9 cellular contexts compared by ENCODE assay signal in genomic region chr12:13135336-13136178, GRCh38. TPM values are rescaled to one million over a fixed set of nuclear protein-coding genes. Genes with fewer than 3 reads are reported as not detected.
DNase-seq lines count a peak whose midpoint lies in the region; ATAC-seq and TF ChIP-seq lines count a peak whose summit lies in the region.
"Had no signal": no experiment of that assay in that cellular context is flagged by ENCODE, and none has a peak within 500 bp of the region (broad histone marks: within the 10 kb centered on the region; RNA-seq: fewer than 3 reads in every experiment).

No MANE protein-coding gene starts in this region.

- H3K4me1 ChIP-seq in GM23338 (ENCODE audit: insufficient read depth) (peaks cover 9% of the 10 kb centered on the region), A673 (ENCODE audit: insufficient read depth, low read length, poor library complexity, severe bottlenecking) (no peaks in the 10 kb centered on the region)
- H3K4me1 ChIP-seq: heart right ventricle had no signal

- no peaks in the 10 kb centered on the region for H3F3A ChIP-seq in GM23338 (replicated peaks; ENCODE audit: low read depth)

- H3K9me3 Mint-ChIP-seq in GM23338, result peaks cover 3% of the 10 kb centered on the region; the same call in 2 of the 3 replicates

- peak overlapping the region; percentile 62 for H3K27ac Mint-ChIP-seq in GM23338
- no peak overlapping the region for H3K27ac Mint-ChIP-seq in T-helper 17 cell

- H3K9me2 ChIP-seq in GM23338 (ENCODE audit: insufficient read depth), result peaks cover 7% of the 10 kb centered on the region; the same call in 1 of the 2 replicates

- H3K4me3 Mint-ChIP-seq in GM23338, result no peak overlapping the region
- H3K4me3 Mint-ChIP-seq in T-helper 17 cell, result no peak overlapping the region

- H3K4me1 Mint-ChIP-seq in GM23338, result peaks cover 10% of the 10 kb centered on the region
- peaks cover 6% of the 10 kb centered on the region for H3K4me1 Mint-ChIP-seq in T-helper 17 cell

- H3K9me3 ChIP-seq in A673 (ENCODE audit: low read depth, low read length, poor library complexity, severe bottlenecking) (no peaks in the 10 kb centered on the region), T-helper 17 cell (ENCODE audit: control insufficient read depth, low read length, poor library complexity, severe bottlenecking) (no peaks in the 10 kb centered on the region)
- H3K9me3 ChIP-seq: heart right ventricle had no signal

- H3K27me3 Mint-ChIP-seq in GM23338 (ENCODE audit: insufficient read depth, low read depth, poor library complexity) (peaks cover 5% of the 10 kb centered on the region), T-helper 17 cell (peaks cover 24% of the 10 kb centered on the region)

- H3K27ac ChIP-seq in GM23338 (ENCODE audit: low read depth) (no peak overlapping the region), angular gyrus (ENCODE audit: low read depth, low read length) (peak overlapping the region; percentile 32), A673 (ENCODE audit: low read depth, low read length, poor library complexity, severe bottlenecking) (no peak overlapping the region)
- H3K27ac ChIP-seq: heart right ventricle had no signal

- no TSS peak for BruUV-seq in A673 (replicated peaks; lab: Mats Ljungman, UMichigan)

- H3K27me3 ChIP-seq in GM23338 (ENCODE audit: insufficient read depth) (no peaks in the 10 kb centered on the region), A673 (replicated peaks; ENCODE audit: insufficient read depth, low read depth, low read length, poor library complexity) (no peaks in the 10 kb centered on the region)
- H3K27me3 ChIP-seq: heart right ventricle had no signal

- H3K4me2 ChIP-seq in GM23338, result peak overlapping the region; percentile 58

- H3K36me3 Mint-ChIP-seq in GM23338 (ENCODE audit: low read depth), result no peaks in the 10 kb centered on the region; the same call in 2 of the 3 replicates
- peaks cover 5% of the 10 kb centered on the region for H3K36me3 Mint-ChIP-seq in T-helper 17 cell (ENCODE audit: low read depth)

- H3K4me3 ChIP-seq in GM23338, result no peak overlapping the region
- H3K4me3 ChIP-seq in A673 (ENCODE audit: low read depth, low read length, poor library complexity, severe bottlenecking), result no peak overlapping the region
- H3K4me3 ChIP-seq: heart right ventricle had no signal

- H4K20me1 ChIP-seq in GM23338 (replicated peaks; ENCODE audit: insufficient read depth), result no peaks in the 10 kb centered on the region

- no peaks in the 10 kb centered on the region for H3K79me2 ChIP-seq in GM23338 (replicated peaks; ENCODE audit: insufficient read depth)

- peak; percentile 8 to 12; a peak in 1 of 4 replicates for TF ChIP-seq CTCF in GM23338 (conservative IDR thresholded peaks at IDR 0.05; ENCODE audit: low read depth in 2 of 2)
- no peak for TF ChIP-seq CTCF in A673 (conservative IDR thresholded peaks at IDR 0.05; ENCODE audit: low read depth, low read length)

- ATAC-seq in GM23338 (peak; percentile 91), T-helper 17 cell (no peak)

- POLR2A ChIA-PET in A673 (lab: Charles Lee; ENCODE audit: low non-redundant PET), result no interaction called here

- H3K36me3 ChIP-seq in GM23338 (ENCODE audit: insufficient read depth), result no peaks in the 10 kb centered on the region
- H3K36me3 ChIP-seq in A673 (ENCODE audit: insufficient read depth, low read length, poor library complexity, severe bottlenecking), result no peaks in the 10 kb centered on the region
- H3K36me3 ChIP-seq: heart right ventricle had no signal

- peak; percentile 59 for DNase-seq in GM23338 (ENCODE audit: low spot score)
- DNase-seq in hypothalamus (lab: John Stamatoyannopoulos, UW), result peak in 42 of 51 donors; percentile 4 to 79 (median 23)
- peak; percentile 54 for DNase-seq in smooth muscle cell of the brain vasculature (ENCODE audit: low read depth, low spot score)
- DNase-seq in A673 (ENCODE audit: low spot score), result no peak
- no peak for DNase-seq in NCI-H1048 (lab: John Stamatoyannopoulos, UW)
- no peak for DNase-seq in T-helper 17 cell
- DNase-seq in NOMO-1 treated with dmso at 0.1 percent for 144 hours (lab: John Stamatoyannopoulos, UW; ENCODE audit: unreplicated experiment), result no peak
- DNase-seq: heart right ventricle had no signal

- H2AFZ ChIP-seq in GM23338, result peak overlapping the region; percentile 92

- intact Hi-C loops in A673 (cut with micrococcal nuclease; ENCODE audit: unreplicated experiment), result no loop called here

- CTCF ChIA-PET in A673 (lab: Charles Lee), result no interaction called here

TF ChIP-seq in GM23338, 12 proteins besides CTCF, POLR2A, EP300 and RAD21:
- TF ChIP-seq, protein P1, sequence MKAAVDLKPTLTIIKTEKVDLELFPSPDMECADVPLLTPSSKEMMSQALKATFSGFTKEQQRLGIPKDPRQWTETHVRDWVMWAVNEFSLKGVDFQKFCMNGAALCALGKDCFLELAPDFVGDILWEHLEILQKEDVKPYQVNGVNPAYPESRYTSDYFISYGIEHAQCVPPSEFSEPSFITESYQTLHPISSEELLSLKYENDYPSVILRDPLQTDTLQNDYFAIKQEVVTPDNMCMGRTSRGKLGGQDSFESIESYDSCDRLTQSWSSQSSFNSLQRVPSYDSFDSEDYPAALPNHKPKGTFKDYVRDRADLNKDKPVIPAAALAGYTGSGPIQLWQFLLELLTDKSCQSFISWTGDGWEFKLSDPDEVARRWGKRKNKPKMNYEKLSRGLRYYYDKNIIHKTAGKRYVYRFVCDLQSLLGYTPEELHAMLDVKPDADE (IDR thresholded peaks at IDR 0.05), result no peak
- TF ChIP-seq POLR2AphosphoS5 (IDR thresholded peaks at IDR 0.05; ENCODE audit: low read depth) (no peak), ZNF331 (CRISPR knock-in tag; IDR thresholded peaks at IDR 0.05; ENCODE audit: low read depth) (no peak), ZNF114 (CRISPR knock-in tag; IDR thresholded peaks at IDR 0.05) (no peak)

RNA-seq across cellular contexts. Expression of gene GSG1, which starts 32.1 kb away (rescaled TPM):
- 0.17 and 1.0 TPM in 2 replicates for total RNA-seq in GM23338 (2014; rRNA removed; shearing (Covaris generic))
- polyA plus RNA-seq in GM23338 (2016; fragmentation: Nextera tagmentation; extraction: Ambion mirVana), result 0.63 and 1.5 TPM in 2 replicates
- total RNA-seq in A673 (2021) (0.24 TPM in 1 of 2 replicates, not detected in the other), T-helper 17 cell (not detected)
- total RNA-seq: heart right ventricle had no signal
- polyA plus RNA-seq: heart right ventricle had no signal

Comparison
In these comparisons a context has a peak if more than half of its experiments do, and no peak if none do; other contexts are left out.
1. DNase-seq: peak in GM23338 (single experiment), hypothalamus (42 of 51) and smooth muscle cell of the brain vasculature (single experiment); none in A673 (single experiment), NCI-H1048 (single experiment), T-helper 17 cell (0 of 3) and NOMO-1 treated with dmso at 0.1 percent for 144 hours (single experiment).